ENCODE assay signal across 9 cellular contexts in genomic region chr1:37765937-37766664, GRCh38. TPM values are rescaled to one million over a fixed set of nuclear protein-coding genes. Genes with fewer than 3 reads are reported as not detected.
DNase-seq lines count a peak whose midpoint lies in the region; ATAC-seq lines count a peak whose summit lies in the region.
"Had no signal": no experiment of that assay in that cellular context is flagged by ENCODE, and none has a peak within 500 bp of the region (broad histone marks: within the 10 kb centered on the region; RNA-seq: fewer than 3 reads in every experiment).

No MANE protein-coding gene starts in this region.

- H3K4me2 ChIP-seq in GM23248 (ENCODE audit: unreplicated experiment) = no peak overlapping the region

- intact Hi-C loops in Right ventricle myocardium inferior (cut with DNase I) = no loop called here

- ATAC-seq in GM21717 (IDR thresholded peaks at IDR 0.05; ENCODE audit: unreplicated experiment) (no peak), Right ventricle myocardium inferior (no peak), GM21529 (IDR thresholded peaks at IDR 0.05; ENCODE audit: unreplicated experiment) (no peak)

- no peaks in the 10 kb centered on the region for H3K79me2 ChIP-seq in GM23248 (ENCODE audit: insufficient read depth)

- H3F3A ChIP-seq in GM23248 (ENCODE audit: insufficient read depth) = no peaks in the 10 kb centered on the region

- H3K9me3 ChIP-seq in CD8-positive, alpha-beta memory T cell (ENCODE audit: low read length) = no peaks in the 10 kb centered on the region
- H3K9me3 ChIP-seq in GM23248 (ENCODE audit: low read depth) = no peaks in the 10 kb centered on the region
- H3K9me3 ChIP-seq in iPS-15b (ENCODE audit: control insufficient read depth, insufficient read depth, low read length) = no peaks in the 10 kb centered on the region

- H3K4me3 ChIP-seq in CD8-positive, alpha-beta memory T cell (ENCODE audit: low read length) = no peak overlapping the region
- H3K4me3 ChIP-seq in GM23248 = no peak overlapping the region
- peak overlapping the region; percentile 56 for H3K4me3 ChIP-seq in iPS-15b (ENCODE audit: low read depth, low read length)

- no peaks in the 10 kb centered on the region for H3K36me3 ChIP-seq in CD8-positive, alpha-beta memory T cell (ENCODE audit: insufficient read depth, low read length)
- H3K36me3 ChIP-seq in GM23248 (ENCODE audit: low read depth) (no peaks in the 10 kb centered on the region), iPS-15b (ENCODE audit: control insufficient read depth, insufficient read depth, low read length) (no peaks in the 10 kb centered on the region)

- H3K27me3 Mint-ChIP-seq in CD8-positive, alpha-beta memory T cell = peaks cover 64 to 85% of the 10 kb centered on the region in 2 donors

- H3K36me3 Mint-ChIP-seq in CD8-positive, alpha-beta memory T cell = peaks cover 0 to 4% (median 0%) of the 10 kb centered on the region in 3 donors

- peaks cover 0 to 2% (median 0%) of the 10 kb centered on the region in 5 donors for H3K9me3 Mint-ChIP-seq in CD8-positive, alpha-beta memory T cell

- H3K27ac Mint-ChIP-seq in CD8-positive, alpha-beta memory T cell = no peak overlapping the region

- WGBS in GM23248 (ENCODE audit: low coverage in 1 of 2, low lambda C conversion rate in 2 of 2, missing lambda C conversion rate in 2 of 2), 2 experiments = 1 to 3% methylated on average over 27 of the region's 27 CpGs

- no peaks in the 10 kb centered on the region for H3K4me1 ChIP-seq in CD8-positive, alpha-beta memory T cell (ENCODE audit: insufficient read depth, low read length)
- H3K4me1 ChIP-seq in GM23248 (ENCODE audit: insufficient read depth) (no peaks in the 10 kb centered on the region), iPS-15b (ENCODE audit: control insufficient read depth, insufficient read depth, low read length) (peaks cover 9% of the 10 kb centered on the region)

- CTCF ChIA-PET in CD8-positive, alpha-beta memory T cell (lab: Charles Lee) = no interaction called here

- DNase-seq in CD8-positive, alpha-beta memory T cell = no peak
- peak; percentile 8 for DNase-seq in GM23248
- peak; percentile 45 for DNase-seq in RPMI8226
- no peak for DNase-seq in SKM-1 (lab: John Stamatoyannopoulos, UW; ENCODE audit: unreplicated experiment)
- DNase-seq in Right ventricle myocardium inferior (ENCODE audit: missing footprints) = no peak
- DNase-seq: T-helper 9 cell had no signal

- no peaks in the 10 kb centered on the region for H3K9me2 ChIP-seq in GM23248 (ENCODE audit: insufficient read depth)

- H2AFZ ChIP-seq in GM23248 = no peak overlapping the region

- H3K27me3 ChIP-seq in CD8-positive, alpha-beta memory T cell (ENCODE audit: insufficient read depth, low read length, poor library complexity, severe bottlenecking) = peaks cover 42% of the 10 kb centered on the region
- H3K27me3 ChIP-seq in GM23248 (replicated peaks; ENCODE audit: insufficient read depth) (peaks cover 50% of the 10 kb centered on the region), iPS-15b (ENCODE audit: control insufficient read depth, insufficient read depth, low read length) (peaks cover 85% of the 10 kb centered on the region)

- POLR2A ChIA-PET in CD8-positive, alpha-beta memory T cell (lab: Charles Lee) = no interaction called here

- no peaks in the 10 kb centered on the region for H4K20me1 ChIP-seq in GM23248 (ENCODE audit: insufficient read depth)

- H3K9ac ChIP-seq in GM23248 (no peak overlapping the region), iPS-15b (ENCODE audit: low read depth, low read length) (no peak overlapping the region)

- peak overlapping the region in 6 of 7 donors; percentile 15 to 78 (median 50) for H3K4me3 Mint-ChIP-seq in CD8-positive, alpha-beta memory T cell

- H3K4me1 Mint-ChIP-seq in CD8-positive, alpha-beta memory T cell = peaks cover 11 to 19% (median 16%) of the 10 kb centered on the region in 3 donors

- no peak overlapping the region for H3K27ac ChIP-seq in CD8-positive, alpha-beta memory T cell (ENCODE audit: low read depth, low read length)
- H3K27ac ChIP-seq in GM23248 = no peak overlapping the region

- in situ Hi-C loops in GM23248 (cut with MboI) = no loop called here

RNA-seq across cellular contexts. Expression of gene EPHA10, which starts 1.2 kb away (rescaled TPM):
- under 1 TPM in 1 of 2 experiments, not detected in 1; 0.04 TPM for total RNA-seq in CD8-positive, alpha-beta memory T cell
- polyA plus RNA-seq in CD8-positive, alpha-beta memory T cell = not detected
- not detected in 2 replicates for total RNA-seq in GM23248 (2014; rRNA removed; shearing (Covaris generic))
- not detected in 2 replicates for polyA plus RNA-seq in GM23248 (2016; fragmentation: Nextera tagmentation; extraction: Ambion mirVana)
- total RNA-seq in Right ventricle myocardium inferior = 0.32 TPM

RNA-seq across cellular contexts. Expression of gene MANEAL, which starts 27.5 kb away (rescaled TPM):
- 1 to 10 TPM; 8.0 to 9.0 TPM for total RNA-seq in CD8-positive, alpha-beta memory T cell
- 4.0 TPM for polyA plus RNA-seq in CD8-positive, alpha-beta memory T cell
- 0.65 and 1.8 TPM in 2 replicates for total RNA-seq in GM23248 (2014; rRNA removed; shearing (Covaris generic))
- polyA plus RNA-seq in GM23248 (2016; fragmentation: Nextera tagmentation; extraction: Ambion mirVana) = 0.23 TPM in 1 of 2 replicates, not detected in the other
- total RNA-seq in Right ventricle myocardium inferior = 1.2 TPM

RNA-seq across cellular contexts. Expression of gene C1orf122, which starts 41.5 kb away (rescaled TPM):
- 10 to 100 TPM; 37.7 to 39.5 TPM for total RNA-seq in CD8-positive, alpha-beta memory T cell
- 29.4 TPM for polyA plus RNA-seq in CD8-positive, alpha-beta memory T cell
- 86.2 and 110 TPM in 2 replicates for total RNA-seq in GM23248 (2014; rRNA removed; shearing (Covaris generic))
- 103 and 108 TPM in 2 replicates for polyA plus RNA-seq in GM23248 (2016; fragmentation: Nextera tagmentation; extraction: Ambion mirVana)
- total RNA-seq in Right ventricle myocardium inferior = 52.6 TPM

RNA-seq across cellular contexts. Expression of gene YRDC, which starts 41.9 kb away (rescaled TPM):
- total RNA-seq in CD8-positive, alpha-beta memory T cell = 10 to 100 TPM; 72.4 to 80.8 TPM
- 28.7 TPM for polyA plus RNA-seq in CD8-positive, alpha-beta memory T cell
- 22.4 and 24.9 TPM in 2 replicates for total RNA-seq in GM23248 (2014; rRNA removed; shearing (Covaris generic))
- polyA plus RNA-seq in GM23248 (2016; fragmentation: Nextera tagmentation; extraction: Ambion mirVana) = 12.5 and 13.9 TPM in 2 replicates
- total RNA-seq in Right ventricle myocardium inferior = 4.8 TPM

Comparison
In these comparisons a context has a peak if more than half of its experiments do, and no peak if none do; other contexts are left out.
1. DNase-seq: peak in GM23248 (single experiment) and RPMI8226 (single experiment); none in CD8-positive, alpha-beta memory T cell (0 of 5), SKM-1 (single experiment) and Right ventricle myocardium inferior (single experiment).